In genomic region chr1:51912881-51913280, GRCh38 we compare ENCODE assay signal across 25 cellular contexts.
"Had no signal": no experiment of that assay in that cellular context is flagged by ENCODE, and none has a peak within 500 bp of the region (broad histone marks: within the 10 kb centered on the region; RNA-seq: fewer than 3 reads in every experiment).

No MANE protein-coding gene starts in this region.

- H3K27me3 ChIP-seq: SJSA1 had no signal

- DNase-seq: MV-4-11, NCI-H1048, NCI-H1105, NCI-H1417, NCI-H1436 treated with DMSO at 0.1 percent for 48 hours, NCI-H1694, NCI-H187 treated with DMSO at 0.1 percent for 48 hours, NCI-H2029 treated with DMSO at 0.1 percent for 48 hours, NCI-H2171, NCI-H226, NCI-H446, NCI-H510A, NCI-H524 treated with DMSO at 0.1 percent for 48 hours, NCI-H69, NCI-H774, PC-3, SHP77 treated with DMSO at 0.1 percent for 48 hours had no signal

- H3K4me3 ChIP-seq: K562, SJSA1 had no signal

- H3K4me1 ChIP-seq: SJSA1 had no signal

- H3K4me3 Mint-ChIP-seq: IgD-negative memory B cell had no signal

- H3K27ac ChIP-seq: HL-60, KMS-11, SJSA1 had no signal

- H3K36me3 Mint-ChIP-seq: IgD-negative memory B cell had no signal

- ATAC-seq: K562, Panc1, PC-3, Right ventricle myocardium inferior, SK-N-SH treated with all-trans-retinoic acid at 6 μM for 48 hours had no signal

- H3K9me3 Mint-ChIP-seq: IgD-negative memory B cell had no signal

- H3K9me3 ChIP-seq: SJSA1 had no signal
